In the genomic region with DNA sequence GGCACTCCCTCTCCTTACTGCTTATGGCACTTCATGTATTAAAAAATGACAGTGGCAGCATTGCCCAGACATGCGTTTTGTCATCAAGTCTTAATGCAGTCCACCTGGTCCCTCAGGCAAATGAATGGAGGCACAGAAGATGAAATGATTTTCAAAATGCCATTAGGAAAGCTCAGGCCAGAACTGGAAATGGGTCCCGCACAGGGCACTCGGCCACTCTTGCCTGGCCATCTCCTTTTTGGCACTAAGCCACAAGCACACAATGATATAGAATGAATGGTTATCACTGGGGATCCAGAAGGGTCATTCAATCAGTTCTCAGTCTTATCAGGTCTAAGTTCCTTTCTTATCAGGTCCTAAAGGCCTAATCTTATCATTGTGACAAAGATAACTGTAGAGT, we compare ENCODE assay signal across 6 cellular contexts. TPM values are rescaled to one million over a fixed set of nuclear protein-coding genes. Genes with fewer than 3 reads are reported as not detected.
"Had no signal": no experiment of that assay in that cellular context is flagged by ENCODE, and none has a peak within 500 bp of the region (broad histone marks: within the 10 kb centered on the region; RNA-seq: fewer than 3 reads in every experiment).

No MANE protein-coding gene starts in this region.

- H3K4me1 ChIP-seq: HAP-1 had no signal

- DNase-seq: IMR-90, KBM-7 had no signal

- H3K4me3 Mint-ChIP-seq: GM23338 had no signal

- H3K27ac Mint-ChIP-seq: GM23338 had no signal

- ATAC-seq: GM23338 had no signal

- H2AFZ ChIP-seq: GM23338 had no signal

- H3K4me2 ChIP-seq: GM23338 had no signal

- H3K4me3 ChIP-seq: GM23338, HAP-1 had no signal

- H3K9me3 ChIP-seq: HAP-1 had no signal

- H3K9me3 Mint-ChIP-seq: GM23338 had no signal

- H3K36me3 ChIP-seq: HAP-1 had no signal

RNA-seq across cellular contexts. Expression of a gene that starts 15.6 kb away (rescaled TPM):
- total RNA-seq: H1, HT-29, IMR-90 had no signal
- polyA plus RNA-seq: GM23338 had no signal
